Comparison of ENCODE assay signal across 8 cellular contexts in genomic region chr12:89709157-89709993, GRCh38. TPM values are rescaled to one million over a fixed set of nuclear protein-coding genes. Genes with fewer than 3 reads are reported as not detected.
DNase-seq lines count a peak whose midpoint lies in the region; ATAC-seq and TF ChIP-seq lines count a peak whose summit lies in the region.

No MANE protein-coding gene starts in this region.

- peaks cover 8 to 34% (median 20%) of the 10 kb centered on the region in 10 experiments; a peak in 17 of 20 replicates for H3K4me1 ChIP-seq in BLaER1 treated with 17β-estradiol and CSF1 and Interleukin-3, amounts not matched to agents 10 nM and 100 nM

- H3K4me1 Mint-ChIP-seq in activated CD4-positive, alpha-beta T cell treated with anti-CD3 and anti-CD28 coated beads, Interleukin-2, amount 10 ng/mL, durations not matched to agents 24 days and 14 days = peaks cover 28% of the 10 kb centered on the region

- ATAC-seq in GM19328 (IDR thresholded peaks at IDR 0.05; ENCODE audit: unreplicated experiment) (peak; percentile 64), HG03469 (IDR thresholded peaks at IDR 0.05; ENCODE audit: unreplicated experiment) (peak; percentile 49), left colon (peak; percentile 82)

- H3K4me3 Mint-ChIP-seq in activated CD4-positive, alpha-beta T cell treated with anti-CD3 and anti-CD28 coated beads, Interleukin-2, amount 10 ng/mL, durations not matched to agents 24 days and 14 days = peak overlapping the region; percentile 84

- peak overlapping the region; percentile 78 to 99 (median 95) for H3K4me2 ChIP-seq in BLaER1 treated with 17β-estradiol and CSF1 and Interleukin-3, amounts not matched to agents 10 nM and 100 nM

- peaks cover 33% of the 10 kb centered on the region for H3K27me3 Mint-ChIP-seq in activated CD4-positive, alpha-beta T cell treated with anti-CD3 and anti-CD28 coated beads, Interleukin-2, amount 10 ng/mL, durations not matched to agents 24 days and 14 days

- H3K9me3 ChIP-seq in BLaER1 treated with 17β-estradiol and CSF1 and Interleukin-3, amounts not matched to agents 10 nM and 100 nM (replicated peaks in 1 of 11) = peaks cover 2 to 17% (median 4%) of the 10 kb centered on the region in 11 experiments; a peak in 17 of 22 replicates

- no peaks in the 10 kb centered on the region for H3K9me3 Mint-ChIP-seq in activated CD4-positive, alpha-beta T cell treated with anti-CD3 and anti-CD28 coated beads, Interleukin-2, amount 10 ng/mL, durations not matched to agents 24 days and 14 days

- H3K4me3 ChIP-seq in BLaER1 treated with 17β-estradiol and CSF1 and Interleukin-3, amounts not matched to agents 10 nM and 100 nM = peak overlapping the region; percentile 81 to 99 (median 94)
- peak overlapping the region; percentile 93 for H3K4me3 ChIP-seq in coronary artery

- H3K27ac ChIP-seq in BLaER1 treated with 17β-estradiol and CSF1 and Interleukin-3, amounts not matched to agents 10 nM and 100 nM = peak overlapping the region; percentile 90 to 100 (median 96)
- H3K27ac ChIP-seq in coronary artery = peak overlapping the region; percentile 95 to 99

- peaks cover 0 to 36% (median 18%) of the 10 kb centered on the region in 11 experiments; a peak in 17 of 22 replicates for H3K27me3 ChIP-seq in BLaER1 treated with 17β-estradiol and CSF1 and Interleukin-3, amounts not matched to agents 10 nM and 100 nM

- H3K9ac ChIP-seq in BLaER1 treated with 17β-estradiol and CSF1 and Interleukin-3, amounts not matched to agents 10 nM and 100 nM = peak overlapping the region; percentile 90 to 100 (median 96)

- peaks cover 34 to 43% (median 42%) of the 10 kb centered on the region in 11 experiments for H4K20me1 ChIP-seq in BLaER1 treated with 17β-estradiol and CSF1 and Interleukin-3, amounts not matched to agents 10 nM and 100 nM

- DNase-seq in NCI-H526 (lab: John Stamatoyannopoulos, UW) = peak; percentile 93 to 98
- DNase-seq in activated CD4-positive, alpha-beta T cell treated with anti-CD3 and anti-CD28 coated beads, Interleukin-2, amount 10 ng/mL, durations not matched to agents 24 days and 14 days = peak; percentile 99
- DNase-seq in coronary artery (ENCODE audit: low spot score) = peak; percentile 99
- peak; percentile 99 for DNase-seq in left colon
- DNase-seq in stimulated activated CD4-positive, alpha-beta T cell treated with anti-CD3 and anti-CD28 coated beads, Interleukin-1b, Interleukin-23, amount 100 ng/mL, for 4 hours (ENCODE audit: low read depth in 2 of 2) = peak; percentile 96 to 99

- peak overlapping the region; percentile 87 for H3K27ac Mint-ChIP-seq in activated CD4-positive, alpha-beta T cell treated with anti-CD3 and anti-CD28 coated beads, Interleukin-2, amount 10 ng/mL, durations not matched to agents 24 days and 14 days

- H3K36me3 Mint-ChIP-seq in activated CD4-positive, alpha-beta T cell treated with anti-CD3 and anti-CD28 coated beads, Interleukin-2, amount 10 ng/mL, durations not matched to agents 24 days and 14 days (ENCODE audit: low read depth) = no peaks in the 10 kb centered on the region

- TF ChIP-seq CTCF in coronary artery (IDR thresholded peaks at IDR 0.05) = no peak

- intact Hi-C loops in activated CD4-positive, alpha-beta T cell treated with anti-CD3 and anti-CD28 coated beads, Interleukin-2, amount 10 ng/mL, durations not matched to agents 24 days and 14 days (cut with micrococcal nuclease) = loop anchor here (1.0 to 5.0 kb wide), 14 partner anchors 47 to 1411 kb away; partner anchors contain the start of genes DUSP6 and POC1B
- intact Hi-C loops in left colon (cut with DNase I, micrococcal nuclease) = no loop called here

- peaks cover 0 to 6% (median 0%) of the 10 kb centered on the region in 11 experiments; a peak in 2 of 22 replicates for H3K36me3 ChIP-seq in BLaER1 treated with 17β-estradiol and CSF1 and Interleukin-3, amounts not matched to agents 10 nM and 100 nM

RNA-seq across cellular contexts. Expression of gene ATP2B1, which starts 0.7 kb away (rescaled TPM):
- total RNA-seq in activated CD4-positive, alpha-beta T cell treated with anti-CD3 and anti-CD28 coated beads, Interleukin-2, amount 10 ng/mL, durations not matched to agents 24 days and 14 days = 19.7 and 22.1 TPM in 2 replicates
- total RNA-seq in left colon = 100 to 1,000 TPM in 1 of 2 donors, 10 to 100 TPM in 1; 57.5 to 105 TPM

Comparison
In these comparisons a context has a peak if more than half of its experiments do, and no peak if none do; other contexts are left out.
1. Peak in every context shown above with its lines: DNase-seq, ATAC-seq, H3K4me3 ChIP-seq and H3K27ac ChIP-seq.